20 cellular contexts compared by ENCODE assay signal in genomic region chr14:26856832-26857508, GRCh38.
DNase-seq lines count a peak whose midpoint lies in the region; ATAC-seq, FAIRE-seq and TF ChIP-seq lines count a peak whose summit lies in the region.
"Had no signal": no experiment of that assay in that cellular context is flagged by ENCODE, and none has a peak within 500 bp of the region (broad histone marks: within the 10 kb centered on the region; RNA-seq: fewer than 3 reads in every experiment).

No MANE protein-coding gene starts in this region.

- TF ChIP-seq CTCF in body of pancreas (IDR thresholded peaks at IDR 0.05) (no peak), sigmoid colon (IDR thresholded peaks at IDR 0.05) (no peak)

- WGBS in body of pancreas, 2 donors, result 40 to 60% methylated on average over 4 of the region's 4 CpGs
- 74 to 80% methylated on average over 4 of the region's 4 CpGs for WGBS in sigmoid colon, 2 donors

- DNase-seq in NCI-H345 (lab: John Stamatoyannopoulos, UW) (peak; percentile 6), NCI-H345 treated with DMSO at 0.1 percent for 48 hours (lab: John Stamatoyannopoulos, UW; ENCODE audit: unreplicated experiment) (no peak), body of pancreas (peak in 3 of 4 donors; percentile 23 to 50 (median 28)), left cardiac atrium (no peak), sigmoid colon (no peak), NCI-H1436 (lab: John Stamatoyannopoulos, UW) (no peak), frontal cortex (ENCODE audit: low spot score in 2 of 2) (no peak)
- DNase-seq: activated CD4-positive, alpha-beta memory T cell treated with anti-CD3 and anti-CD28 coated beads, Interleukin-2, amount 10 ng/mL, durations not matched to agents 7 days and 5 days; activated naive CD4-positive, alpha-beta T cell treated with anti-CD3 and anti-CD28 coated beads, Interleukin-2, amount 10 ng/mL, durations not matched to agents 7 days and 5 days; activated T-cell treated with anti-CD3 and anti-CD28 coated beads, Interleukin-2, amount 50 U/mL, for 24 hours; mesendoderm; NCI-H1105; NCI-H510A; SHP77; stimulated activated naive B cell treated with anti-CD40 and anti-IgM and Interleukin-4, amounts not matched to agents 10 μg/mL and 1 μg/mL and 100 μg/mL, for 72 hours had no signal

- H3K4me1 ChIP-seq in body of pancreas (peaks cover 14% of the 10 kb centered on the region), sigmoid colon (peaks cover 0 to 10% (median 4%) of the 10 kb centered on the region in 4 donors)
- H3K4me1 ChIP-seq: tibial nerve had no signal

- H3K9me3 ChIP-seq in body of pancreas (no peaks in the 10 kb centered on the region), sigmoid colon (no peaks in the 10 kb centered on the region)
- H3K9me3 ChIP-seq: tibial nerve had no signal

- no peak overlapping the region for H3K4me3 ChIP-seq in body of pancreas
- H3K4me3 ChIP-seq in sigmoid colon, result no peak overlapping the region
- H3K4me3 ChIP-seq: tibial nerve had no signal

- H3K27ac ChIP-seq in body of pancreas, result peak overlapping the region in 3 of 4 donors; percentile 44 to 72 (median 49)
- H3K27ac ChIP-seq in sigmoid colon, result peak overlapping the region in 3 of 4 donors; percentile 23 to 31 (median 30)
- H3K27ac ChIP-seq: VCaP had no signal

- H3K27me3 ChIP-seq in body of pancreas, result no peaks in the 10 kb centered on the region
- no peaks in the 10 kb centered on the region for H3K27me3 ChIP-seq in sigmoid colon
- H3K27me3 ChIP-seq: tibial nerve had no signal

- intact Hi-C loops in body of pancreas (cut with DNase I) (no loop called here), left cardiac atrium (cut with DNase I) (no loop called here), sigmoid colon (cut with DNase I) (no loop called here)

- ATAC-seq in body of pancreas (peak; percentile 86), left cardiac atrium (peak; percentile 56 to 57), HG02798 (IDR thresholded peaks at IDR 0.05; ENCODE audit: poor library complexity, unreplicated experiment) (no peak)
- ATAC-seq: stimulated activated naive B cell treated with anti-CD40 and anti-IgM and Interleukin-4, amounts not matched to agents 10 μg/mL and 1 μg/mL and 100 μg/mL, for 72 hours had no signal

- TF ChIP-seq POLR2A in body of pancreas (IDR thresholded peaks at IDR 0.05) (no peak), sigmoid colon (IDR thresholded peaks at IDR 0.05) (no peak)

- no peak for FAIRE-seq in frontal cortex (lab: Jason Lieb, UNC)
- FAIRE-seq: A204.1, keratinocyte had no signal

- TF ChIP-seq EP300 in sigmoid colon (IDR thresholded peaks at IDR 0.05), result no peak

- H3K36me3 ChIP-seq in body of pancreas (replicated peaks in 1 of 2; ENCODE audit: insufficient read depth in 1 of 2, low read depth in 2 of 2) (no peaks in the 10 kb centered on the region), sigmoid colon (no peaks in the 10 kb centered on the region)
- H3K36me3 ChIP-seq: tibial nerve had no signal

Comparison
In these comparisons a context has a peak if more than half of its experiments do, and no peak if none do; other contexts are left out.
1. DNase-seq: peak in NCI-H345 (single experiment) and body of pancreas (3 of 4); none in NCI-H345 treated with DMSO at 0.1 percent for 48 hours (single experiment), left cardiac atrium (single experiment), sigmoid colon (single experiment), NCI-H1436 (single experiment) and frontal cortex (0 of 2).